ENCODE assay signal across 8 cellular contexts in the genomic region with DNA sequence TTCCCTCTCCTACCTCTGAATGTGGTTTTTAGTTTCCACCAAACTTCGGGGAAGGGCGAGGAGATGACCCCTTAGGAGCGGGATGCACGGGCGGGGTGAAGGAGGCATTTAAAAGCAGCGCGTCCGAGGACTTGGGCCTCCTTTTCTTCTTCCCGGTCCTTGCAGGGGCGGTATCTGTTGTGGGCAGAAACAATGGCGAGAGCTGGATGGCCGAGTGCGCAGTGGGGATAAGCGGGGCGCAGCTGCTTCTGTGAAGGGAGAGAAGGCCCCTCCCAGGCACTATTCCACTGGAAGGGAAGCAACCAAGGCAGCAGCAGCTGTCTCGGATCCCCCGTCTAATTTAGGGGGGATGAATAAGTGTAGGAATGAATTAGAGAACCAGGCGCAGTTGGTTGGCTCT. TPM values are rescaled to one million over a fixed set of nuclear protein-coding genes. Genes with fewer than 3 reads are reported as not detected.
A peak's percentile ranks its signal among the peaks of the same experiment; 100 is the strongest.
DNase-seq lines count a peak whose midpoint lies in the region; ATAC-seq and TF ChIP-seq lines count a peak whose summit lies in the region.

No MANE protein-coding gene starts in this region.

- H3K27ac ChIP-seq in CD4-positive, alpha-beta memory T cell (ENCODE audit: low read depth, low read length), result peak overlapping the region; percentile 96

- POLR2A ChIA-PET in CD4-positive, alpha-beta memory T cell (lab: Charles Lee; ENCODE audit: partially characterized antibody), result interaction anchor here (0.8 to 3.5 kb wide), 7 partner anchors 9 to 1664 kb away, joined by 3 to 13 read pairs (median 4); a partner anchor contains a TSS

- peaks cover 54% of the 10 kb centered on the region for H3K4me1 ChIP-seq in CD4-positive, alpha-beta memory T cell (ENCODE audit: insufficient read depth, low read length)

- intact Hi-C loops in CD4-positive, alpha-beta memory T cell (cut with micrococcal nuclease), result no loop called here

- H3K9me3 ChIP-seq in CD4-positive, alpha-beta memory T cell (ENCODE audit: control insufficient read depth in 1 of 2, low read length in 2 of 2), result no peaks in the 10 kb centered on the region

- in situ Hi-C loops in astrocyte of the spinal cord (cut with HindIII; ENCODE audit: low sequenced_read_pairs), result no loop called here

- no peak for TF ChIP-seq CTCF in HFF-Myc (IDR thresholded peaks at IDR 0.05; ENCODE audit: low read depth, low read length, missing control alignments)
- no peak for TF ChIP-seq CTCF in astrocyte of the spinal cord (IDR thresholded peaks at IDR 0.05; ENCODE audit: low read depth, low read length)

- H3K9me3 Mint-ChIP-seq in CD4-positive, alpha-beta memory T cell, result peaks cover 0 to 8% (median 0%) of the 10 kb centered on the region in 8 donors

- ATAC-seq in HG02571 (IDR thresholded peaks at IDR 0.05; ENCODE audit: unreplicated experiment) (no peak), HG03354 (IDR thresholded peaks at IDR 0.05; ENCODE audit: poor library complexity, severe bottlenecking, unreplicated experiment) (no peak)

- peaks cover 4% of the 10 kb centered on the region for H3K27me3 ChIP-seq in CD4-positive, alpha-beta memory T cell (ENCODE audit: insufficient read depth, low read length)

- H3K4me3 ChIP-seq in CD4-positive, alpha-beta memory T cell (ENCODE audit: low read length in 2 of 2), result peak overlapping the region; percentile 75 to 80
- H3K4me3 ChIP-seq in HFF-Myc (replicated peaks; ENCODE audit: low read depth, low read length) (peak overlapping the region; percentile 78), astrocyte of the spinal cord (ENCODE audit: low read depth, low read length) (peak overlapping the region; percentile 66)

- H3K4me1 Mint-ChIP-seq in CD4-positive, alpha-beta memory T cell, result peaks cover 32 to 64% (median 39%) of the 10 kb centered on the region in 4 donors

- CTCF ChIA-PET in CD4-positive, alpha-beta memory T cell (lab: Charles Lee; ENCODE audit: partially characterized antibody), result interaction anchor here (1.6 kb wide), 1 partner anchor 44 kb away, joined by 6 read pairs; no protein-coding TSS in a partner anchor

- DNase-seq in CD4-positive, alpha-beta memory T cell, result peak in 2 of 5 donors; percentile 8 to 44
- DNase-seq in HFF-Myc (ENCODE audit: extremely low read depth, low read depth) (no peak), RPMI8226 (peak; percentile 20), astrocyte of the spinal cord (ENCODE audit: low read depth, low spot score) (peak; percentile 54), hypothalamus (lab: John Stamatoyannopoulos, UW) (peak in 47 of 51 donors; percentile 3 to 55 (median 18)), pulmonary artery endothelial cell (ENCODE audit: low read depth, low spot score) (peak; percentile 17)

- peak overlapping the region; percentile 100 for H3K27ac Mint-ChIP-seq in CD4-positive, alpha-beta memory T cell

- peaks cover 18% of the 10 kb centered on the region for H3K36me3 ChIP-seq in CD4-positive, alpha-beta memory T cell (ENCODE audit: insufficient read depth, low read length)

- peaks cover 0 to 5% of the 10 kb centered on the region in 2 donors for H3K27me3 Mint-ChIP-seq in CD4-positive, alpha-beta memory T cell

- peak overlapping the region; percentile 97 to 100 (median 99) for H3K4me3 Mint-ChIP-seq in CD4-positive, alpha-beta memory T cell

- peaks cover 18 to 48% of the 10 kb centered on the region in 2 donors for H3K36me3 Mint-ChIP-seq in CD4-positive, alpha-beta memory T cell

RNA-seq across cellular contexts. Expression of a gene that starts 0.9 kb away (rescaled TPM):
- total RNA-seq in CD4-positive, alpha-beta memory T cell, result 10 to 100 TPM; 59.3 to 61.2 TPM
- 10 to 100 TPM; 22.3 to 37.1 TPM for polyA plus RNA-seq in CD4-positive, alpha-beta memory T cell
- total RNA-seq in pulmonary artery endothelial cell, result 43.4 and 64.0 TPM in 2 replicates
